Comparison of ENCODE assay signal across 8 cellular contexts in the genomic region with DNA sequence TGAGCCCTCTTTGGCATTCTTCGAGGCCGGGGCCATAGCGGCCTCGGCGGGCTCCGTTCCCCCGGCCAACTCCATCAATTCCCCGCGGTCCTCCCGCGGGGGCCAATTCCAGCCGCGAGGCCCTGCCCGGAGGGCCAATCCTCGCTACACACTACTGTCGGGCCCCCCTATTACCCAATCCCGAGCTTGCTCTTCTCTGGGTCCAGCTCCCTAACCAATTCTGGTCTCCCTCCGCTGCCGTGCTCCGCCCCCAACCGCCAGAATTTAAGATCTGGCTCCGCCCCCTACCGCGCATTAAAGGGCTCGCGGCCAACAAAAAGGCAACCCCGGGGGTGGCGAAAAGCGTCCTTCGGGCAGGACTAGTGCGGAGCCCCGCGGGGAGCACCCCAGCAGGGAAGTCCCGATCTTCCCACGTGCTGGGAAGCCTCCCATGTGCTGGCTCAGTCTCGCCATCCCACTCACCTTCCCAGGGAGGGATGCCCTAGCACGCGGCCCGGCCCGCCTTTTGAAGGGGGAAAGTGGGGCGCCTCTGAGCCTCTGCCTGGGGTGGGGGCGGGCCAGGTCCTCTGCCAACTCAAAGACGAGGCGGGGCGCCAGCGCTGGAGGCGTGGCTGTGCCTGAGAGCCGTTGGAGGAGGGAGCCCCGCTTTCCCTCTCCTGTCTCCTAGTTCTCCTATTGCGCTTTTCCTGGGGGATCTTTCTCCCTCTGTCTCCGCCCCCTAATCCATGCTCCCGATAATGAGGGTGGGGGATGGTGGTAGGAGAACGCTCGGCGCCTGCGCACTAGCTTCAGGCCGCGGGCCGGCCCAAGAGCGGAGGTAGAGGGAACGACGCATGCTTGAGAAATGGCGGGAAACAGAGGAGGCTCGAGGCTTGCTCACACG. TPM values are rescaled to one million over a fixed set of nuclear protein-coding genes. Genes with fewer than 3 reads are reported as not detected.
DNase-seq lines count a peak whose midpoint lies in the region; ATAC-seq and TF ChIP-seq lines count a peak whose summit lies in the region.

No MANE protein-coding gene starts in this region.

- no peaks in the 10 kb centered on the region for H3K79me2 ChIP-seq in mammary epithelial cell (ENCODE audit: insufficient read depth, low read length)

- no TSS peak for BruUV-seq in mammary epithelial cell (replicated peaks; lab: Mats Ljungman, UMichigan)

- no peaks in the 10 kb centered on the region for H4K20me1 ChIP-seq in mammary epithelial cell (ENCODE audit: insufficient read depth, low read length)

- CTCF ChIA-PET in mammary epithelial cell (lab: Charles Lee; ENCODE audit: low non-redundant PET): interaction anchor here (0.5 kb wide), 1 partner anchor 784 kb away, joined by 3 read pairs; no protein-coding TSS in a partner anchor

- H2AFZ ChIP-seq in mammary epithelial cell (ENCODE audit: low read depth, low read length): peak overlapping the region; percentile 87

- intact Hi-C loops in mammary epithelial cell (cut with micrococcal nuclease): loop anchor here (5.0 kb wide), 1 partner anchor 181 kb away; the partner anchor contains the start of gene GSK3A

- peak; percentile 85 for ATAC-seq in HG02763 (IDR thresholded peaks at IDR 0.05; ENCODE audit: unreplicated experiment)

- peak; percentile 96 for DNase-seq in GM13977 (ENCODE audit: low spot score)
- DNase-seq in NCI-H187 (lab: John Stamatoyannopoulos, UW): peak; percentile 75 to 93
- peak; percentile 86 for DNase-seq in mammary epithelial cell
- DNase-seq in iPS-NIHi11 (ENCODE audit: low spot score): peak; percentile 93
- DNase-seq in DMS 273 treated with DMSO at 0.1 percent for 48 hours (lab: John Stamatoyannopoulos, UW): no peak

- H3K4me3 ChIP-seq in mammary epithelial cell (replicated peaks in 1 of 3; ENCODE audit: insufficient read depth in 1 of 3, low read depth in 2 of 3, low read length in 3 of 3) (peak overlapping the region; percentile 59 to 66 (median 63)), skeletal muscle tissue (ENCODE audit: low read length in 3 of 3) (peak overlapping the region; percentile 74 to 87 (median 75))

- H3K4me2 ChIP-seq in mammary epithelial cell (ENCODE audit: insufficient read depth, low read depth, low read length): peak overlapping the region; percentile 97

- H3K27ac ChIP-seq in VCaP: peak overlapping the region; percentile 13; the same call in 1 of the 2 replicates
- H3K27ac ChIP-seq in mammary epithelial cell (ENCODE audit: insufficient read depth, low read depth, low read length): peak overlapping the region; percentile 12
- peak overlapping the region; percentile 58 for H3K27ac ChIP-seq in skeletal muscle tissue (ENCODE audit: low read depth, low read length)

- TF ChIP-seq CTCF in GM13977 (IDR thresholded peaks at IDR 0.05; ENCODE audit: extremely low read depth, insufficient read depth, missing control alignments) (no peak), VCaP (conservative IDR thresholded peaks at IDR 0.05) (no peak), mammary epithelial cell (conservative IDR thresholded peaks at IDR 0.05 in 1 of 2, IDR thresholded peaks at IDR 0.05 in 1 of 2; ENCODE audit: extremely low read depth in 1 of 2, insufficient read depth in 1 of 2, low read depth in 1 of 2, low read length in 2 of 2) (no peak)

- H3K36me3 ChIP-seq in mammary epithelial cell (ENCODE audit: insufficient read depth, low read length) (no peaks in the 10 kb centered on the region), skeletal muscle tissue (ENCODE audit: control insufficient read depth in 3 of 3, insufficient read depth in 3 of 3, low read length in 3 of 3) (no peaks in the 10 kb centered on the region)

- peaks cover 45% of the 10 kb centered on the region for H3K4me1 ChIP-seq in mammary epithelial cell (ENCODE audit: insufficient read depth, low read length)
- peaks cover 22 to 43% (median 41%) of the 10 kb centered on the region in 3 donors for H3K4me1 ChIP-seq in skeletal muscle tissue (ENCODE audit: control insufficient read depth in 3 of 3, insufficient read depth in 3 of 3, low read length in 3 of 3)

- in situ Hi-C loops in GM13977 (cut with MboI; ENCODE audit: low pct_unique_long_range_greater_than_20kb, low sequenced_read_pairs, unreplicated experiment) (no loop called here), mammary epithelial cell (cut with MboI; ENCODE audit: low sequenced_read_pairs in 2 of 2) (loop anchor here in 1 of 2 donors (25.0 kb wide), 1 partner anchor 311 kb away; no protein-coding TSS in a partner anchor)

- dilution Hi-C loops in mammary epithelial cell (cut with HindIII; ENCODE audit: low sequenced_read_pairs): no loop called here

- H3K9ac ChIP-seq in mammary epithelial cell (ENCODE audit: insufficient read depth, low read length): peak overlapping the region; percentile 19
- peak overlapping the region; percentile 59 to 74 (median 70) for H3K9ac ChIP-seq in skeletal muscle tissue (ENCODE audit: low read depth in 1 of 3, low read length in 3 of 3)

- H3K9me3 ChIP-seq in mammary epithelial cell (replicated peaks; ENCODE audit: insufficient read depth, low read length) (no peaks in the 10 kb centered on the region), skeletal muscle tissue (ENCODE audit: control insufficient read depth in 3 of 3, low read length in 3 of 3) (no peaks in the 10 kb centered on the region)

- no peaks in the 10 kb centered on the region for H3K27me3 ChIP-seq in mammary epithelial cell (ENCODE audit: insufficient read depth, low read length)
- peaks cover 4 to 29% (median 25%) of the 10 kb centered on the region in 3 donors for H3K27me3 ChIP-seq in skeletal muscle tissue (ENCODE audit: control insufficient read depth in 3 of 3, insufficient read depth in 3 of 3, low read length in 3 of 3)

- 0% methylated on average over 9 of the region's 65 CpGs for WGBS in mammary epithelial cell (ENCODE audit: low coverage, missing lambda C conversion rate)

RNA-seq across cellular contexts. Expression of gene LIPE, which starts 3.5 kb away (rescaled TPM):
- 1 to 10 TPM; 1.7 to 7.1 TPM for total RNA-seq in mammary epithelial cell
- polyA plus RNA-seq in mammary epithelial cell: 5.6 TPM
- polyA minus RNA-seq in mammary epithelial cell: 1.7 TPM
- total RNA-seq in skeletal muscle tissue: 8.9 TPM

RNA-seq across cellular contexts. Expression of gene CXCL17, which starts 19.0 kb away (rescaled TPM):
- under 1 TPM in 1 of 2 donors, not detected in 1; 0.17 TPM for total RNA-seq in mammary epithelial cell
- not detected for polyA plus RNA-seq in mammary epithelial cell
- polyA minus RNA-seq in mammary epithelial cell: not detected
- not detected for total RNA-seq in skeletal muscle tissue

RNA-seq across cellular contexts. Expression of gene CNFN, which starts 33.6 kb away (rescaled TPM):
- 1 to 10 TPM in 1 of 2 donors, under 1 TPM in 1; 0.83 to 2.6 TPM for total RNA-seq in mammary epithelial cell
- polyA plus RNA-seq in mammary epithelial cell: 4.2 TPM
- not detected for polyA minus RNA-seq in mammary epithelial cell
- not detected for total RNA-seq in skeletal muscle tissue
